In genomic region chr4:168585168-168586091, GRCh38 we compare ENCODE assay signal across 8 cellular contexts.
DNase-seq lines count a peak whose midpoint lies in the region; FAIRE-seq and TF ChIP-seq lines count a peak whose summit lies in the region.

No MANE protein-coding gene starts in this region.

- dilution Hi-C loops in endothelial cell of umbilical vein (cut with MboI; ENCODE audit: extremely low pct_ligation_motif_present, low sequenced_read_pairs), result loop anchor here (25.0 kb wide), 1 partner anchor 327 kb away; no protein-coding TSS in a partner anchor

- H2AFZ ChIP-seq in GM23248 (no peak overlapping the region), KMS-11 (ENCODE audit: low read depth) (peak overlapping the region; percentile 28; the same call in 1 of the 2 replicates), endothelial cell of umbilical vein (ENCODE audit: low read depth, low read length) (peak overlapping the region; percentile 48)

- H3K9me2 ChIP-seq in GM23248 (ENCODE audit: insufficient read depth), result no peaks in the 10 kb centered on the region

- H3K9ac ChIP-seq in GM23248 (0 out of 2 replicates have a peak overlapping the region, but pooled peaks have one; percentile 3), KMS-11 (no peak overlapping the region), endothelial cell of umbilical vein (replicated peaks; ENCODE audit: extremely low read depth, insufficient read depth, low read length) (no peak overlapping the region), mesendoderm (ENCODE audit: low read length) (no peak overlapping the region)

- H3K23ac ChIP-seq in mesendoderm (ENCODE audit: low read length), result no peak overlapping the region

- no peak for TF ChIP-seq EP300 in transverse colon (IDR thresholded peaks at IDR 0.05; ENCODE audit: low read depth)

- intact Hi-C loops in endothelial cell of umbilical vein (cut with micrococcal nuclease), result loop anchor here (1.0 to 5.0 kb wide), 11 partner anchors 45 to 907 kb away; no protein-coding TSS in a partner anchor
- intact Hi-C loops in transverse colon (cut with DNase I; ENCODE audit: low total_unique reads), result loop anchor here (2.0 kb wide), 1 partner anchor 45 kb away; no protein-coding TSS in a partner anchor

- H3K18ac ChIP-seq in mesendoderm (ENCODE audit: low read length), result no peak overlapping the region

- BruUV-seq in endothelial cell of umbilical vein (replicated peaks; lab: Mats Ljungman, UMichigan), result no TSS peak

- no peak overlapping the region for H4K5ac ChIP-seq in mesendoderm (ENCODE audit: low read length)

- peaks cover 52% of the 10 kb centered on the region for H3F3A ChIP-seq in GM23248 (ENCODE audit: insufficient read depth)

- H3K36me3 ChIP-seq in GM23248 (ENCODE audit: low read depth) (no peaks in the 10 kb centered on the region), KMS-11 (ENCODE audit: insufficient read depth) (no peaks in the 10 kb centered on the region), endothelial cell of umbilical vein (ENCODE audit: control insufficient read depth in 2 of 2, extremely low read depth in 1 of 2, insufficient read depth in 2 of 2, low read length in 2 of 2) (no peaks in the 10 kb centered on the region), mesendoderm (ENCODE audit: control insufficient read depth, insufficient read depth, low read length) (no peaks in the 10 kb centered on the region), transverse colon (no peaks in the 10 kb centered on the region)

- H3K4me3 ChIP-seq in GM23248 (no peak overlapping the region), KMS-11 (IDR thresholded peaks at IDR 0.05; ENCODE audit: insufficient read depth, low read depth, low read length) (no peak overlapping the region), endothelial cell of umbilical vein (replicated peaks in 1 of 3; ENCODE audit: insufficient read depth in 1 of 3, low read depth in 1 of 3, low read length in 3 of 3) (no peak overlapping the region), mesendoderm (ENCODE audit: low read length) (no peak overlapping the region), transverse colon (no peak overlapping the region)

- no peak for TF ChIP-seq POLR2A in endothelial cell of umbilical vein (IDR thresholded peaks at IDR 0.05; ENCODE audit: low read depth, low read length)
- TF ChIP-seq POLR2A in transverse colon (IDR thresholded peaks at IDR 0.05), result no peak

- H3K4me2 ChIP-seq in GM23248 (ENCODE audit: unreplicated experiment) (peak overlapping the region; percentile 45), KMS-11 (peak overlapping the region; percentile 39; the same call in 1 of the 2 replicates), endothelial cell of umbilical vein (ENCODE audit: insufficient read depth, low read length) (no peak overlapping the region), mesendoderm (ENCODE audit: low read length) (no peak overlapping the region)

- H3K27ac ChIP-seq in GM23248, result peak overlapping the region; percentile 33
- H3K27ac ChIP-seq in KMS-11, result no peak overlapping the region
- no peak overlapping the region for H3K27ac ChIP-seq in endothelial cell of umbilical vein (ENCODE audit: insufficient read depth, low read depth, low read length)
- H3K27ac ChIP-seq in mesendoderm (ENCODE audit: low read depth, low read length), result no peak overlapping the region
- H3K27ac ChIP-seq in transverse colon, result no peak overlapping the region

- in situ Hi-C loops in GM23248 (cut with MboI), result loop anchor here (10.0 kb wide), 1 partner anchor 329 kb away; no protein-coding TSS in a partner anchor
- in situ Hi-C loops in transverse colon (cut with MboI; ENCODE audit: low pct_ligation_motif_present in 1 of 4, low pct_unique_long_range_greater_than_20kb in 1 of 4, low sequenced_read_pairs in 3 of 4), result loop anchor here (10.0 to 25.0 kb wide), 2 partner anchors 327 to 329 kb away; no protein-coding TSS in a partner anchor

- H4K20me1 ChIP-seq in GM23248 (ENCODE audit: insufficient read depth) (no peaks in the 10 kb centered on the region), KMS-11 (ENCODE audit: insufficient read depth) (no peaks in the 10 kb centered on the region), endothelial cell of umbilical vein (replicated peaks; ENCODE audit: control insufficient read depth, extremely low read depth, insufficient read depth, low read length) (no peaks in the 10 kb centered on the region)

- H3K4me1 ChIP-seq in GM23248 (ENCODE audit: insufficient read depth), result peaks cover 48% of the 10 kb centered on the region
- H3K4me1 ChIP-seq in KMS-11 (ENCODE audit: low read depth, poor library complexity, severe bottlenecking), result peaks cover 23% of the 10 kb centered on the region
- peaks cover 14% of the 10 kb centered on the region for H3K4me1 ChIP-seq in endothelial cell of umbilical vein (ENCODE audit: control insufficient read depth, extremely low read depth, insufficient read depth, low read length)
- peaks cover 3% of the 10 kb centered on the region for H3K4me1 ChIP-seq in mesendoderm (ENCODE audit: control insufficient read depth, low read depth, low read length)
- H3K4me1 ChIP-seq in transverse colon, result peaks cover 0 to 7% (median 3%) of the 10 kb centered on the region in 4 donors

- H3K79me1 ChIP-seq in mesendoderm (ENCODE audit: low read length), result no peaks in the 10 kb centered on the region

- no peak overlapping the region for H4K8ac ChIP-seq in mesendoderm (ENCODE audit: low read depth, low read length)

- H3K27me3 ChIP-seq in GM23248 (replicated peaks; ENCODE audit: insufficient read depth) (no peaks in the 10 kb centered on the region), KMS-11 (ENCODE audit: insufficient read depth, low read depth) (no peaks in the 10 kb centered on the region), endothelial cell of umbilical vein (ENCODE audit: control insufficient read depth in 2 of 2, insufficient read depth in 2 of 2, low read length in 2 of 2) (no peaks in the 10 kb centered on the region), mesendoderm (ENCODE audit: insufficient read depth, low read length, poor library complexity) (no peaks in the 10 kb centered on the region), transverse colon (no peaks in the 10 kb centered on the region)

- H3K9me3 ChIP-seq in GM23248 (ENCODE audit: low read depth) (no peaks in the 10 kb centered on the region), endothelial cell of umbilical vein (replicated peaks; ENCODE audit: control insufficient read depth, insufficient read depth, low read length) (no peaks in the 10 kb centered on the region), transverse colon (no peaks in the 10 kb centered on the region)

- H2BK120ac ChIP-seq in mesendoderm (ENCODE audit: low read depth, low read length), result no peak overlapping the region

- CTCF ChIA-PET in endothelial cell of umbilical vein (lab: Charles Lee), result interaction anchor here (0.6 to 3.0 kb wide), 52 partner anchors 11 to 982 kb away, joined by 3 to 58 read pairs (median 4); partner anchors contain the start of gene DDX60L

- H3K79me2 ChIP-seq in GM23248 (ENCODE audit: insufficient read depth), result no peaks in the 10 kb centered on the region
- no peaks in the 10 kb centered on the region for H3K79me2 ChIP-seq in KMS-11 (ENCODE audit: insufficient read depth, low read depth)
- no peaks in the 10 kb centered on the region for H3K79me2 ChIP-seq in endothelial cell of umbilical vein (ENCODE audit: control insufficient read depth, insufficient read depth, low read length)
- H3K79me2 ChIP-seq in mesendoderm (ENCODE audit: control insufficient read depth, insufficient read depth, low read length), result no peaks in the 10 kb centered on the region

- POLR2A ChIA-PET in endothelial cell of umbilical vein (lab: Charles Lee), result no interaction called here

- H3K4ac ChIP-seq in mesendoderm (ENCODE audit: low read depth, low read length), result no peak overlapping the region

- H3K56ac ChIP-seq in mesendoderm (ENCODE audit: low read length), result no peak overlapping the region

- no peaks in the 10 kb centered on the region for H3K9me1 ChIP-seq in endothelial cell of umbilical vein (replicated peaks; ENCODE audit: control insufficient read depth, extremely low read depth, insufficient read depth, low read length)

- peak; percentile 11 to 45 for DNase-seq in NCI-H524 (lab: John Stamatoyannopoulos, UW)
- DNase-seq in NCI-H524 treated with DMSO at 0.1 percent for 48 hours (lab: John Stamatoyannopoulos, UW), result no peak
- peak; percentile 94 for DNase-seq in GM23248
- peak; percentile 20 to 22 for DNase-seq in SW 1271 (lab: John Stamatoyannopoulos, UW)
- DNase-seq in endothelial cell of umbilical vein (ENCODE audit: low read depth, low spot score), result peak; percentile 78
- peak; percentile 87 for DNase-seq in mesendoderm
- DNase-seq in transverse colon, result peak; percentile 77

- no peak overlapping the region for H2BK5ac ChIP-seq in mesendoderm (ENCODE audit: low read length)

- peak; percentile 82 for TF ChIP-seq CTCF in KMS-11 (conservative IDR thresholded peaks at IDR 0.05; ENCODE audit: low read depth, low read length)
- TF ChIP-seq CTCF in endothelial cell of umbilical vein (IDR thresholded peaks at IDR 0.05; ENCODE audit: extremely low read depth in 1 of 2, insufficient read depth in 1 of 2, low read depth in 1 of 2, low read length in 2 of 2), result peak; percentile 58 to 80
- peak; percentile 63 to 71 (median 67) for TF ChIP-seq CTCF in transverse colon (IDR thresholded peaks at IDR 0.05)

- no peak overlapping the region for H2AK5ac ChIP-seq in mesendoderm (ENCODE audit: low read length)

- peak; percentile 95 for FAIRE-seq in endothelial cell of umbilical vein (lab: Jason Lieb, UNC)

- H2BK15ac ChIP-seq in mesendoderm (replicated peaks; ENCODE audit: low read depth), result no peak overlapping the region

- WGBS in GM23248 (ENCODE audit: low coverage in 1 of 2, low lambda C conversion rate in 2 of 2, missing lambda C conversion rate in 2 of 2), 2 experiments, result 15 to 17% methylated on average over 9 of the region's 9 CpGs
- no CpG with 5 or more reads among the region's 9 CpGs for WGBS in mesendoderm (ENCODE audit: extremely low coverage, insufficient coverage, low lambda C conversion rate)
- WGBS in transverse colon (ENCODE audit: low coverage in 1 of 2), 2 donors, result 14 to 17% methylated on average over 6 to 9 of the region's 9 CpGs

TF ChIP-seq in endothelial cell of umbilical vein, 7 proteins besides CTCF, POLR2A, EP300 and RAD21:
- no peak for TF ChIP-seq FOS (IDR thresholded peaks at IDR 0.05; ENCODE audit: borderline replicate concordance, insufficient read depth, low read length)
- TF ChIP-seq, protein P1, sequence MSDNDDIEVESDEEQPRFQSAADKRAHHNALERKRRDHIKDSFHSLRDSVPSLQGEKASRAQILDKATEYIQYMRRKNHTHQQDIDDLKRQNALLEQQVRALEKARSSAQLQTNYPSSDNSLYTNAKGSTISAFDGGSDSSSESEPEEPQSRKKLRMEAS (IDR thresholded peaks at IDR 0.05; ENCODE audit: insufficient read depth, insufficient read length), result no peak
- no peak for TF ChIP-seq GATA2 (IDR thresholded peaks at IDR 0.05; ENCODE audit: insufficient read depth, insufficient read length, low read depth, low read length)
- TF ChIP-seq POLR2AphosphoS5 (IDR thresholded peaks at IDR 0.05; ENCODE audit: insufficient read depth, low read depth, low read length), result no peak
- no peak for TF ChIP-seq MYC (IDR thresholded peaks at IDR 0.05; ENCODE audit: low read depth, low read length)
- TF ChIP-seq JUN (IDR thresholded peaks at IDR 0.05; ENCODE audit: borderline replicate concordance, insufficient read depth, insufficient read length, low read depth), result no peak
- no peak for TF ChIP-seq EZH2 (IDR thresholded peaks at IDR 0.05; ENCODE audit: borderline replicate concordance, low read depth, low read length, severe bottlenecking)

Comparison
In these comparisons a context has a peak if more than half of its experiments do, and no peak if none do; other contexts are left out.
1. H3K4me2 ChIP-seq: peak in GM23248 (single experiment) and KMS-11 (single experiment); none in endothelial cell of umbilical vein (single experiment) and mesendoderm (single experiment).
2. Peak in every context shown above with its lines, with median percentiles within 50 percentile points of each other: CTCF ChIP-seq.